15 cellular contexts compared by ENCODE assay signal in genomic region chr2:68833162-68833561, GRCh38. TPM values are rescaled to one million over a fixed set of nuclear protein-coding genes. Genes with fewer than 3 reads are reported as not detected.
A peak's percentile ranks its signal among the peaks of the same experiment; 100 is the strongest.
DNase-seq lines count a peak whose midpoint lies in the region; ATAC-seq and TF ChIP-seq lines count a peak whose summit lies in the region.
"Had no signal": no experiment of that assay in that cellular context is flagged by ENCODE, and none has a peak within 500 bp of the region (broad histone marks: within the 10 kb centered on the region; RNA-seq: fewer than 3 reads in every experiment).

No MANE protein-coding gene starts in this region.

- no peak for DNase-seq in activated naive CD4-positive, alpha-beta T cell treated with anti-CD3 and anti-CD28 coated beads for 36 hours
- no peak for DNase-seq in activated naive CD4-positive, alpha-beta T cell treated with anti-CD3 and anti-CD28 coated beads, Interleukin-2, amount 10 ng/mL, durations not matched to agents 7 days and 5 days
- DNase-seq in adrenal gland, result no peak
- DNase-seq in lower lobe of right lung, result no peak
- DNase-seq in suprapubic skin (ENCODE audit: low spot score in 2 of 2), result no peak
- DNase-seq in NCI-H187 (lab: John Stamatoyannopoulos, UW), result no peak
- DNase-seq in RKO (ENCODE audit: low spot score), result no peak
- DNase-seq: activated effector memory CD4-positive, alpha-beta T cell treated with Interleukin-2 at 50 U/mL for 16 hours; CD8-positive, alpha-beta memory T cell; NCI-H1048 had no signal

- no peaks in the 10 kb centered on the region for H3K9me3 ChIP-seq in adrenal gland (replicated peaks in 1 of 3)
- no peaks in the 10 kb centered on the region for H3K9me3 ChIP-seq in lower lobe of right lung
- no peaks in the 10 kb centered on the region for H3K9me3 ChIP-seq in suprapubic skin

- TF ChIP-seq POLR2A in adrenal gland (IDR thresholded peaks at IDR 0.05) (no peak), suprapubic skin (IDR thresholded peaks at IDR 0.05) (no peak)

- WGBS in adrenal gland, 4 donors, result 97 to 100% (median 98%) methylated on average over 2 of the region's 2 CpGs
- WGBS in suprapubic skin, result 97% methylated on average over 2 of the region's 2 CpGs

- H3K36me3 ChIP-seq in adrenal gland (replicated peaks in 1 of 2) (no peaks in the 10 kb centered on the region), lower lobe of right lung (no peaks in the 10 kb centered on the region), suprapubic skin (no peaks in the 10 kb centered on the region)

- no peak overlapping the region for H3K4me3 ChIP-seq in adrenal gland
- no peak overlapping the region for H3K4me3 ChIP-seq in lower lobe of right lung
- H3K4me3 ChIP-seq in suprapubic skin, result no peak overlapping the region
- H3K4me3 ChIP-seq: skin epidermis had no signal

- H3K27ac Mint-ChIP-seq in activated naive CD4-positive, alpha-beta T cell treated with anti-CD3 and anti-CD28 coated beads for 36 hours, result peak overlapping the region; percentile 21
- H3K27ac Mint-ChIP-seq in activated naive CD4-positive, alpha-beta T cell treated with anti-CD3 and anti-CD28 coated beads, Interleukin-2, amount 10 ng/mL, durations not matched to agents 7 days and 5 days, result no peak overlapping the region

- TF ChIP-seq CTCF in adrenal gland (IDR thresholded peaks at IDR 0.05) (no peak), lower lobe of right lung (IDR thresholded peaks at IDR 0.05) (no peak), suprapubic skin (IDR thresholded peaks at IDR 0.05) (no peak)

- intact Hi-C loops in activated naive CD4-positive, alpha-beta T cell treated with anti-CD3 and anti-CD28 coated beads for 36 hours (cut with micrococcal nuclease), result loop anchor here (2.0 to 5.0 kb wide), 2 partner anchors 66 to 181 kb away; no protein-coding TSS in a partner anchor
- intact Hi-C loops in adrenal gland (cut with DNase I), result loop anchor here in 1 of 2 donors (10.0 kb wide), 1 partner anchor 82 kb away; no protein-coding TSS in a partner anchor
- intact Hi-C loops in lower lobe of right lung (cut with DNase I), result loop anchor here (10.0 kb wide), 1 partner anchor 78 kb away; no protein-coding TSS in a partner anchor

- no peaks in the 10 kb centered on the region for H3K27me3 Mint-ChIP-seq in activated naive CD4-positive, alpha-beta T cell treated with anti-CD3 and anti-CD28 coated beads for 36 hours (ENCODE audit: low read depth)
- H3K27me3 Mint-ChIP-seq in activated naive CD4-positive, alpha-beta T cell treated with anti-CD3 and anti-CD28 coated beads, Interleukin-2, amount 10 ng/mL, durations not matched to agents 7 days and 5 days, result no peaks in the 10 kb centered on the region
- H3K27me3 Mint-ChIP-seq: brain had no signal

- ATAC-seq in lower lobe of right lung (no peak), GM19324 (IDR thresholded peaks at IDR 0.05; ENCODE audit: low FRiP score, unreplicated experiment) (no peak)
- ATAC-seq: HCT116 had no signal

- CTCF ChIA-PET in activated naive CD4-positive, alpha-beta T cell treated with anti-CD3 and anti-CD28 coated beads for 36 hours (lab: Charles Lee), result interaction anchor here (1.1 to 1.4 kb wide), 4 partner anchors 66 to 95 kb away, joined by 3 to 4 read pairs (median 4); no protein-coding TSS in a partner anchor
- CTCF ChIA-PET in activated naive CD4-positive, alpha-beta T cell treated with anti-CD3 and anti-CD28 coated beads, Interleukin-2, amount 10 ng/mL, durations not matched to agents 7 days and 5 days (lab: Charles Lee), result interaction anchor here (1.5 to 3.5 kb wide), 3 partner anchors 75 to 124 kb away, joined by 5 to 11 read pairs (median 8); no protein-coding TSS in a partner anchor

- no peaks in the 10 kb centered on the region for H3K9me3 Mint-ChIP-seq in activated naive CD4-positive, alpha-beta T cell treated with anti-CD3 and anti-CD28 coated beads for 36 hours
- H3K9me3 Mint-ChIP-seq in activated naive CD4-positive, alpha-beta T cell treated with anti-CD3 and anti-CD28 coated beads, Interleukin-2, amount 10 ng/mL, durations not matched to agents 7 days and 5 days, result no peaks in the 10 kb centered on the region
- H3K9me3 Mint-ChIP-seq: brain; CD8-positive, alpha-beta memory T cell had no signal

- peak overlapping the region in 3 of 5 donors; percentile 73 to 95 (median 92) for H3K27ac ChIP-seq in adrenal gland
- H3K27ac ChIP-seq in lower lobe of right lung, result peak overlapping the region; percentile 83
- H3K27ac ChIP-seq in suprapubic skin, result peak overlapping the region; percentile 82

- H3K27me3 ChIP-seq in adrenal gland (no peaks in the 10 kb centered on the region), lower lobe of right lung (ENCODE audit: low read depth) (no peaks in the 10 kb centered on the region), suprapubic skin (no peaks in the 10 kb centered on the region)

- peaks cover 69% of the 10 kb centered on the region for H3K4me1 Mint-ChIP-seq in activated naive CD4-positive, alpha-beta T cell treated with anti-CD3 and anti-CD28 coated beads for 36 hours (ENCODE audit: low read depth)
- peaks cover 83% of the 10 kb centered on the region for H3K4me1 Mint-ChIP-seq in activated naive CD4-positive, alpha-beta T cell treated with anti-CD3 and anti-CD28 coated beads, Interleukin-2, amount 10 ng/mL, durations not matched to agents 7 days and 5 days

- peaks cover under 1% of the 10 kb centered on the region for H3K36me3 Mint-ChIP-seq in activated naive CD4-positive, alpha-beta T cell treated with anti-CD3 and anti-CD28 coated beads for 36 hours (ENCODE audit: low read depth)
- H3K36me3 Mint-ChIP-seq in activated naive CD4-positive, alpha-beta T cell treated with anti-CD3 and anti-CD28 coated beads, Interleukin-2, amount 10 ng/mL, durations not matched to agents 7 days and 5 days, result peaks cover 12% of the 10 kb centered on the region
- H3K36me3 Mint-ChIP-seq: brain had no signal

- no peak overlapping the region for H3K4me3 Mint-ChIP-seq in activated naive CD4-positive, alpha-beta T cell treated with anti-CD3 and anti-CD28 coated beads for 36 hours
- H3K4me3 Mint-ChIP-seq in activated naive CD4-positive, alpha-beta T cell treated with anti-CD3 and anti-CD28 coated beads, Interleukin-2, amount 10 ng/mL, durations not matched to agents 7 days and 5 days, result no peak overlapping the region
- H3K4me3 Mint-ChIP-seq: brain had no signal

- H3K4me1 ChIP-seq in adrenal gland (replicated peaks in 1 of 2), result peaks cover 37 to 46% of the 10 kb centered on the region in 2 donors
- peaks cover 70% of the 10 kb centered on the region for H3K4me1 ChIP-seq in lower lobe of right lung
- peaks cover 56% of the 10 kb centered on the region for H3K4me1 ChIP-seq in suprapubic skin

- no peak for TF ChIP-seq EP300 in suprapubic skin (IDR thresholded peaks at IDR 0.05)

RNA-seq across cellular contexts. Expression of gene BMP10, which starts 38.0 kb away (rescaled TPM):
- total RNA-seq in activated naive CD4-positive, alpha-beta T cell treated with anti-CD3 and anti-CD28 coated beads for 36 hours, result not detected
- total RNA-seq in adrenal gland (not detected), lower lobe of right lung (0.24 TPM), suprapubic skin (not detected)
- polyA plus RNA-seq in adrenal gland, result not detected
- total RNA-seq: CD8-positive, alpha-beta memory T cell; lung microvascular endothelial cell had no signal
- polyA plus RNA-seq: CD8-positive, alpha-beta memory T cell had no signal
